ENCODE assay signal across 8 cellular contexts in genomic region chr1:96721053-96721381, GRCh38. TPM values are rescaled to one million over a fixed set of nuclear protein-coding genes. Genes with fewer than 3 reads are reported as not detected.
DNase-seq lines count a peak whose midpoint lies in the region; ATAC-seq and TF ChIP-seq lines count a peak whose summit lies in the region.

No MANE protein-coding gene starts in this region.

- H3K4me3 ChIP-seq in SK-N-SH (ENCODE audit: low read depth in 2 of 2, low read length in 1 of 2) (peak overlapping the region; percentile 87 to 97), testis (peak overlapping the region; percentile 68 to 99)

- no peaks in the 10 kb centered on the region for H3K9me3 Mint-ChIP-seq in activated CD8-positive, alpha-beta T cell treated with anti-CD3 and anti-CD28 coated beads for 36 hours
- no peaks in the 10 kb centered on the region for H3K9me3 Mint-ChIP-seq in immature natural killer cell

- intact Hi-C loops in activated CD8-positive, alpha-beta T cell treated with anti-CD3 and anti-CD28 coated beads for 36 hours (cut with micrococcal nuclease) = no loop called here
- intact Hi-C loops in testis (cut with DNase I; ENCODE audit: low total_unique reads) = no loop called here

- peaks cover 43% of the 10 kb centered on the region for H3K79me2 ChIP-seq in SK-N-SH (ENCODE audit: insufficient read depth)

- no peak for TF ChIP-seq EP300 in SK-N-SH (IDR thresholded peaks at IDR 0.05; ENCODE audit: borderline replicate concordance in 1 of 2, low read depth in 1 of 2, low read length in 1 of 2)

- H4K20me1 ChIP-seq in SK-N-SH (ENCODE audit: insufficient read depth) = peaks cover 19% of the 10 kb centered on the region

- peak overlapping the region; percentile 62 for H2AFZ ChIP-seq in SK-N-SH (ENCODE audit: low read depth)

- WGBS in SK-N-SH (ENCODE audit: low lambda C conversion rate) = 57% methylated on average over 4 of the region's 4 CpGs
- WGBS in testis, 2 donors = 10 to 16% methylated on average over 4 of the region's 4 CpGs

- DNase-seq in SK-N-SH (no peak), immature natural killer cell (no peak), testis (no peak), DMS153 treated with DMSO at 0.1 percent for 48 hours (lab: John Stamatoyannopoulos, UW; ENCODE audit: unreplicated experiment) (no peak)
- no peak for DNase-seq in activated CD8-positive, alpha-beta T cell treated with anti-CD3 and anti-CD28 coated beads for 36 hours
- DNase-seq in activated CD4-positive, CD25-positive, alpha-beta regulatory T cell (lab: John Stamatoyannopoulos, UW) = no peak

- peaks cover 22% of the 10 kb centered on the region for H3K4me1 Mint-ChIP-seq in activated CD8-positive, alpha-beta T cell treated with anti-CD3 and anti-CD28 coated beads for 36 hours (ENCODE audit: low read depth)
- H3K4me1 Mint-ChIP-seq in immature natural killer cell = peaks cover 25 to 34% of the 10 kb centered on the region in 2 donors

- peak overlapping the region; percentile 96 for H3K4me3 Mint-ChIP-seq in activated CD8-positive, alpha-beta T cell treated with anti-CD3 and anti-CD28 coated beads for 36 hours
- H3K4me3 Mint-ChIP-seq in immature natural killer cell = peak overlapping the region; percentile 93 to 99 (median 98)

- H3K27ac Mint-ChIP-seq in activated CD8-positive, alpha-beta T cell treated with anti-CD3 and anti-CD28 coated beads for 36 hours = peak overlapping the region; percentile 61
- H3K27ac Mint-ChIP-seq in immature natural killer cell = peak overlapping the region; percentile 71 to 94 (median 82)

- H3K9me3 ChIP-seq in SK-N-SH (no peaks in the 10 kb centered on the region), testis (no peaks in the 10 kb centered on the region)

- CTCF ChIA-PET in SK-N-SH (lab: Yijun Ruan, JAX) = no interaction called here
- CTCF ChIA-PET in activated CD8-positive, alpha-beta T cell treated with anti-CD3 and anti-CD28 coated beads for 36 hours (lab: Charles Lee) = no interaction called here

- no peaks in the 10 kb centered on the region for H3F3A ChIP-seq in SK-N-SH (replicated peaks; ENCODE audit: insufficient read depth)

- peak overlapping the region; percentile 99; the same call in 1 of the 2 replicates for H3K9ac ChIP-seq in SK-N-SH

- H3K4me1 ChIP-seq in SK-N-SH (ENCODE audit: control insufficient read depth in 1 of 2, insufficient read depth in 2 of 2, low read depth in 1 of 2, low read length in 1 of 2) (peaks cover 8 to 9% of the 10 kb centered on the region in 2 experiments; a peak in 2 of 4 replicates), testis (no peaks in the 10 kb centered on the region)

- H3K9me2 ChIP-seq in SK-N-SH = no peaks in the 10 kb centered on the region

- peaks cover 20% of the 10 kb centered on the region for H3K36me3 Mint-ChIP-seq in activated CD8-positive, alpha-beta T cell treated with anti-CD3 and anti-CD28 coated beads for 36 hours (ENCODE audit: low read depth)
- H3K36me3 Mint-ChIP-seq in immature natural killer cell = peaks cover 3 to 6% (median 4%) of the 10 kb centered on the region in 3 donors

- no peak; the same call in 1 of the 3 replicates for ATAC-seq in SK-N-SH treated with all-trans-retinoic acid at 6 μM for 48 hours
- ATAC-seq in HG03064 (IDR thresholded peaks at IDR 0.05; ENCODE audit: low read depth, unreplicated experiment) = peak; percentile 3
- ATAC-seq in activated CD8-positive, alpha-beta T cell treated with anti-CD3 and anti-CD28 coated beads for 36 hours = no peak

- TF ChIP-seq CTCF in SK-N-SH (IDR thresholded peaks at IDR 0.05) (no peak), testis (IDR thresholded peaks at IDR 0.05) (no peak)
- TF ChIP-seq CTCF in activated CD8-positive, alpha-beta T cell treated with anti-CD3 and anti-CD28 coated beads for 36 hours (IDR thresholded peaks at IDR 0.05) = no peak

- TF ChIP-seq POLR2A in testis (IDR thresholded peaks at IDR 0.05) = no peak

- POLR2A ChIA-PET in SK-N-SH (lab: Yijun Ruan, JAX) = interaction anchor here (2.0 kb wide), 1 partner anchor 183 kb away, joined by 7 read pairs; no protein-coding TSS in a partner anchor
- POLR2A ChIA-PET in activated CD8-positive, alpha-beta T cell treated with anti-CD3 and anti-CD28 coated beads for 36 hours (lab: Charles Lee) = interaction anchor here (1.0 kb wide), 1 partner anchor 98 kb away, joined by 3 read pairs; no protein-coding TSS in a partner anchor

- H3K27me3 ChIP-seq in SK-N-SH (ENCODE audit: insufficient read depth) (no peaks in the 10 kb centered on the region), testis (no peaks in the 10 kb centered on the region)

- TF ChIP-seq RAD21 in SK-N-SH (IDR thresholded peaks at IDR 0.05; ENCODE audit: low read length) = no peak

- H3K4me2 ChIP-seq in SK-N-SH = peak overlapping the region; percentile 70

- H3K36me3 ChIP-seq in SK-N-SH (replicated peaks in 1 of 2; ENCODE audit: control insufficient read depth in 1 of 2, insufficient read depth in 2 of 2, low read length in 1 of 2) (peaks cover 8 to 11% of the 10 kb centered on the region in 2 experiments), testis (ENCODE audit: low read depth, missing control alignments) (no peaks in the 10 kb centered on the region)

- peak overlapping the region; percentile 87 to 90; a peak in 3 of 4 replicates for H3K27ac ChIP-seq in SK-N-SH (ENCODE audit: low read depth in 2 of 2, low read length in 1 of 2)
- peak overlapping the region; percentile 92 to 99 for H3K27ac ChIP-seq in testis

- H3K27me3 Mint-ChIP-seq in activated CD8-positive, alpha-beta T cell treated with anti-CD3 and anti-CD28 coated beads for 36 hours = no peaks in the 10 kb centered on the region
- H3K27me3 Mint-ChIP-seq in immature natural killer cell (ENCODE audit: low read depth in 3 of 3) = peaks cover 0 to 9% (median 4%) of the 10 kb centered on the region in 3 donors

TF ChIP-seq in SK-N-SH, 30 proteins besides CTCF, POLR2A, EP300 and RAD21:
- TF ChIP-seq POLR2AphosphoS5 (IDR thresholded peaks at IDR 0.05; ENCODE audit: low read depth, low read length) = no peak
- TF ChIP-seq RCOR1 (IDR thresholded peaks at IDR 0.05; ENCODE audit: low read length) = no peak
- TF ChIP-seq SIN3A (IDR thresholded peaks at IDR 0.05; ENCODE audit: borderline replicate concordance, low read depth, low read length) = no peak
- no peak for TF ChIP-seq CHD2 (IDR thresholded peaks at IDR 0.05; ENCODE audit: low read length, partially characterized antibody)
- TF ChIP-seq FOXM1 (IDR thresholded peaks at IDR 0.05; ENCODE audit: low read depth) = no peak
- no peak for TF ChIP-seq JUND (IDR thresholded peaks at IDR 0.05)
- TF ChIP-seq NRF1 (IDR thresholded peaks at IDR 0.05; ENCODE audit: low read depth, low read length) = no peak
- no peak for TF ChIP-seq GABPA (IDR thresholded peaks at IDR 0.05; ENCODE audit: low read depth)
- no peak for TF ChIP-seq GATA2 (CRISPR knock-in tag; IDR thresholded peaks at IDR 0.05)
- no peak for TF ChIP-seq USF2 (IDR thresholded peaks at IDR 0.05; ENCODE audit: borderline replicate concordance, low read depth, low read length)

TF ChIP-seq in SK-N-SH treated with all-trans-retinoic acid at 6 μM for 48 hours, 23 proteins besides CTCF, POLR2A, EP300 and RAD21:
- TF ChIP-seq PATZ1 (CRISPR knock-in tag; IDR thresholded peaks at IDR 0.05; ENCODE audit: borderline replicate concordance) = no peak
- TF ChIP-seq ISL1 (CRISPR knock-in tag; IDR thresholded peaks at IDR 0.05) = no peak
- TF ChIP-seq ZNF8 (CRISPR knock-in tag; IDR thresholded peaks at IDR 0.05) = no peak
- no peak for TF ChIP-seq ESRRG (CRISPR knock-in tag; IDR thresholded peaks at IDR 0.05)
- no peak for TF ChIP-seq ZNF565 (CRISPR knock-in tag; conservative IDR thresholded peaks at IDR 0.05; ENCODE audit: low read depth)
- no peak for TF ChIP-seq OSR1 (CRISPR knock-in tag; IDR thresholded peaks at IDR 0.05)
TF ChIP-seq in SK-N-SH treated with all-trans-retinoic acid at 6 μM for 48 hours: peak in this region for 0.

RNA-seq across cellular contexts. Expression of gene PTBP2, which starts 0.6 kb away (rescaled TPM):
- polyA plus RNA-seq in SK-N-SH (2012; rRNA removed) (7.3 and 9.8 TPM in 2 replicates), immature natural killer cell (1 to 10 TPM; 1.8 to 2.4 (median 1.9) TPM), testis (ENCODE audit: insufficient read depth, low read depth, low replicate concordance) (41.0 TPM)
- 7.4 and 9.0 TPM in 2 replicates for polyA plus RNA-seq in SK-N-SH (2012; cell fraction: cytosol; rRNA removed)
- polyA plus RNA-seq in SK-N-SH (2012; cell fraction: nucleus; rRNA removed) = 22.5 and 37.8 TPM in 2 replicates
- total RNA-seq in activated CD8-positive, alpha-beta T cell treated with anti-CD3 and anti-CD28 coated beads for 36 hours = 10 to 100 TPM; 12.4 TPM
- 100 to 1,000 TPM in 1 of 2 donors, 10 to 100 TPM in 1; 61.4 to 109 TPM for total RNA-seq in testis
